In genomic region chr3:64361962-64362735, GRCh38 we compare ENCODE assay signal across 29 cellular contexts.
DNase-seq lines count a peak whose midpoint lies in the region; ATAC-seq and TF ChIP-seq lines count a peak whose summit lies in the region.
"Had no signal": no experiment of that assay in that cellular context is flagged by ENCODE, and none has a peak within 500 bp of the region (broad histone marks: within the 10 kb centered on the region; RNA-seq: fewer than 3 reads in every experiment).

No MANE protein-coding gene starts in this region.

- H3K4me3 Mint-ChIP-seq in endothelial cell (ENCODE audit: unreplicated experiment): no peak overlapping the region
- H3K4me3 Mint-ChIP-seq: activated CD4-positive, alpha-beta memory T cell treated with anti-CD3 and anti-CD28 coated beads for 36 hours; activated naive CD4-positive, alpha-beta T cell treated with anti-CD3 and anti-CD28 coated beads, Interleukin-2, amount 50 U/mL, for 24 hours; activated T-helper 1 cell treated with anti-CD3 and anti-CD28 coated beads, Interleukin-12 subunit alpha, Interleukin-12 subunit beta, Interleukin-2, Interleukin-4 antibody, amounts not matched to agents 30 ng/mL and 10 ng/mL and 1 ng/mL, durations not matched to agents 14 hours and 24 hours and 36 hours; CD4-positive, alpha-beta memory T cell; dendritic cell treated with granulocyte-macrophage colony-stimulating factor and Interleukin-4, amounts not matched to agents 40 ng/mL and 50 ng/mL, for 4 days; endodermal cell; natural killer cell treated with Interleukin-12 subunit alpha and Interleukin-12 subunit beta and Interleukin-15 and Interleukin-18, amount 100 ng/mL, for 72 hours had no signal

- peaks cover 73% of the 10 kb centered on the region for H3K4me1 Mint-ChIP-seq in endothelial cell (ENCODE audit: unreplicated experiment)
- H3K4me1 Mint-ChIP-seq: activated naive CD4-positive, alpha-beta T cell treated with anti-CD3 and anti-CD28 coated beads, Interleukin-2, amount 50 U/mL, for 24 hours; CD4-positive, alpha-beta memory T cell had no signal

- H3K4me3 ChIP-seq in neuronal stem cell (ENCODE audit: low read length in 2 of 2): no peak overlapping the region
- H3K4me3 ChIP-seq: MG63, ovary, SK-N-MC, thoracic aorta, uterus had no signal

- H3K9me3 ChIP-seq in neuronal stem cell (replicated peaks in 1 of 2; ENCODE audit: control insufficient read depth in 2 of 2, insufficient read depth in 1 of 2, low read depth in 1 of 2, low read length in 2 of 2): no peaks in the 10 kb centered on the region
- H3K9me3 ChIP-seq: MG63, ovary, thoracic aorta, uterus had no signal

- no peaks in the 10 kb centered on the region for H3K27me3 ChIP-seq in neuronal stem cell (ENCODE audit: control insufficient read depth in 3 of 3, insufficient read depth in 3 of 3, low read depth in 1 of 3, low read length in 3 of 3)
- H3K27me3 ChIP-seq: MG63, ovary, uterus had no signal

- H3K4ac ChIP-seq in neuronal stem cell (ENCODE audit: low read length): no peak overlapping the region

- no peak overlapping the region for H3K9ac ChIP-seq in neuronal stem cell (ENCODE audit: low read depth, low read length, poor library complexity)

- H3K27ac Mint-ChIP-seq in endothelial cell (ENCODE audit: unreplicated experiment): peak overlapping the region; percentile 54
- H3K27ac Mint-ChIP-seq: activated CD4-positive, alpha-beta memory T cell treated with anti-CD3 and anti-CD28 coated beads for 36 hours; activated naive CD4-positive, alpha-beta T cell treated with anti-CD3 and anti-CD28 coated beads, Interleukin-2, amount 50 U/mL, for 24 hours; activated T-helper 1 cell treated with anti-CD3 and anti-CD28 coated beads, Interleukin-12 subunit alpha, Interleukin-12 subunit beta, Interleukin-2, Interleukin-4 antibody, amounts not matched to agents 30 ng/mL and 10 ng/mL and 1 ng/mL, durations not matched to agents 14 hours and 24 hours and 36 hours; CD4-positive, alpha-beta memory T cell; dendritic cell treated with granulocyte-macrophage colony-stimulating factor and Interleukin-4, amounts not matched to agents 40 ng/mL and 50 ng/mL, for 4 days; endodermal cell; natural killer cell treated with Interleukin-12 subunit alpha and Interleukin-12 subunit beta and Interleukin-15 and Interleukin-18, amount 100 ng/mL, for 72 hours had no signal

- H3K27me3 Mint-ChIP-seq in endothelial cell (ENCODE audit: unreplicated experiment): no peaks in the 10 kb centered on the region
- H3K27me3 Mint-ChIP-seq: dendritic cell treated with granulocyte-macrophage colony-stimulating factor and Interleukin-4, amounts not matched to agents 40 ng/mL and 50 ng/mL, for 4 days; natural killer cell treated with Interleukin-12 subunit alpha and Interleukin-12 subunit beta and Interleukin-15 and Interleukin-18, amount 100 ng/mL, for 72 hours had no signal

- DNase-seq in NCI-H748 (lab: John Stamatoyannopoulos, UW; ENCODE audit: unreplicated experiment): peak; percentile 14
- DNase-seq in NCI-H748 treated with DMSO at 0.1 percent for 48 hours (lab: John Stamatoyannopoulos, UW): no peak
- peak; percentile 61 for DNase-seq in RPMI7951 (ENCODE audit: low read depth)
- DNase-seq in endothelial cell (ENCODE audit: low spot score): no peak
- DNase-seq in neuronal stem cell (ENCODE audit: low spot score): no peak
- no peak for DNase-seq in GOT3 (lab: John Stamatoyannopoulos, UW)
- no peak for DNase-seq in cerebellar nuclear complex (lab: John Stamatoyannopoulos, UW)
- DNase-seq: activated CD4-positive, alpha-beta memory T cell treated with anti-CD3 and anti-CD28 coated beads for 36 hours; activated CD4-positive, CD25-positive, alpha-beta regulatory T cell treated with anti-CD3 and anti-CD28 coated beads, Interleukin-2, amount 50 U/mL, for 72 hours; activated CD8-positive, alpha-beta memory T cell treated with anti-CD3 and anti-CD28 coated beads, Interleukin-2, amount 50 U/mL, for 4 hours; AML-193; caudate nucleus; CD4-positive, alpha-beta memory T cell; endodermal cell; HCEC 1CT; KBM-7; MG63; NCI-H2081; NCI-H446 treated with DMSO at 0.1 percent for 48 hours; ovary; stimulated activated naive CD4-positive, alpha-beta T cell treated with Interleukin-2 at 50 U/mL for 16 hours; uterus had no signal

- no peaks in the 10 kb centered on the region for H3K36me3 ChIP-seq in neuronal stem cell (replicated peaks in 1 of 2; ENCODE audit: control insufficient read depth in 2 of 2, insufficient read depth in 2 of 2, low read length in 2 of 2)
- H3K36me3 ChIP-seq: MG63, ovary, thoracic aorta, uterus had no signal

- no peak overlapping the region for H4K8ac ChIP-seq in neuronal stem cell (ENCODE audit: low read depth, low read length)

- TF ChIP-seq CTCF in endothelial cell (IDR thresholded peaks at IDR 0.05; ENCODE audit: unreplicated experiment): no peak

- H2BK5ac ChIP-seq in neuronal stem cell (ENCODE audit: low read length): no peak overlapping the region

- no peak overlapping the region for H2BK12ac ChIP-seq in neuronal stem cell (ENCODE audit: low read length)

- H2AK5ac ChIP-seq in neuronal stem cell (ENCODE audit: low read depth, low read length): no peak overlapping the region

- H2AFZ ChIP-seq in neuronal stem cell (ENCODE audit: low read length): no peak overlapping the region

- no peak overlapping the region for H3K4me2 ChIP-seq in neuronal stem cell (ENCODE audit: insufficient read depth, low read length, poor library complexity, severe bottlenecking)

- H2BK120ac ChIP-seq in neuronal stem cell (ENCODE audit: low read depth, low read length): no peak overlapping the region

- H3K36me3 Mint-ChIP-seq in endothelial cell (ENCODE audit: low read depth, unreplicated experiment): no peaks in the 10 kb centered on the region
- H3K36me3 Mint-ChIP-seq: activated CD4-positive, alpha-beta memory T cell treated with anti-CD3 and anti-CD28 coated beads for 36 hours; activated naive CD4-positive, alpha-beta T cell treated with anti-CD3 and anti-CD28 coated beads, Interleukin-2, amount 50 U/mL, for 24 hours; CD4-positive, alpha-beta memory T cell; natural killer cell treated with Interleukin-12 subunit alpha and Interleukin-12 subunit beta and Interleukin-15 and Interleukin-18, amount 100 ng/mL, for 72 hours had no signal

- no peaks in the 10 kb centered on the region for H3K79me1 ChIP-seq in neuronal stem cell (ENCODE audit: low read depth, low read length)

- H3K4me1 ChIP-seq in neuronal stem cell (ENCODE audit: control insufficient read depth in 2 of 2, insufficient read depth in 1 of 2, low read depth in 1 of 2, low read length in 2 of 2): no peaks in the 10 kb centered on the region
- H3K4me1 ChIP-seq: uterus had no signal

- no peak overlapping the region for H4K91ac ChIP-seq in neuronal stem cell (ENCODE audit: low read depth, low read length, poor library complexity)

- no peaks in the 10 kb centered on the region for H3K9me3 Mint-ChIP-seq in endothelial cell (ENCODE audit: unreplicated experiment)
- H3K9me3 Mint-ChIP-seq: activated CD4-positive, alpha-beta memory T cell treated with anti-CD3 and anti-CD28 coated beads for 36 hours; activated naive CD4-positive, alpha-beta T cell treated with anti-CD3 and anti-CD28 coated beads, Interleukin-2, amount 50 U/mL, for 24 hours; activated T-helper 1 cell treated with anti-CD3 and anti-CD28 coated beads, Interleukin-12 subunit alpha, Interleukin-12 subunit beta, Interleukin-2, Interleukin-4 antibody, amounts not matched to agents 30 ng/mL and 10 ng/mL and 1 ng/mL, durations not matched to agents 14 hours and 24 hours and 36 hours; dendritic cell treated with granulocyte-macrophage colony-stimulating factor and Interleukin-4, amounts not matched to agents 40 ng/mL and 50 ng/mL, for 4 days; endodermal cell had no signal

- H2BK15ac ChIP-seq in neuronal stem cell (ENCODE audit: low read length): no peak overlapping the region

- H3K14ac ChIP-seq in neuronal stem cell (ENCODE audit: low read length): no peak overlapping the region

- no peak overlapping the region for H3K23ac ChIP-seq in neuronal stem cell (ENCODE audit: low read depth, low read length, poor library complexity)

- H3K18ac ChIP-seq in neuronal stem cell (ENCODE audit: low read length): no peak overlapping the region

- no CpG with 5 or more reads among the region's 5 CpGs for WGBS in neuronal stem cell (ENCODE audit: extremely low coverage in 2 of 2, insufficient read length in 2 of 2, insufficient replicate concordance in 1 of 2), 2 donors

- no peak for ATAC-seq in activated CD4-positive, CD25-positive, alpha-beta regulatory T cell treated with anti-CD3 and anti-CD28 coated beads, Interleukin-2, amount 50 U/mL, for 24 hours
- ATAC-seq: natural killer cell treated with Interleukin-12 subunit alpha and Interleukin-12 subunit beta and Interleukin-15 and Interleukin-18, amount 100 ng/mL, for 72 hours had no signal

- no peak overlapping the region for H3K27ac ChIP-seq in neuronal stem cell (replicated peaks; ENCODE audit: low read length)
- H3K27ac ChIP-seq: ovary, SK-N-MC, thoracic aorta, uterus had no signal

Comparison
In these comparisons a context has a peak if more than half of its experiments do, and no peak if none do; other contexts are left out.
1. DNase-seq: peak in NCI-H748 (single experiment) and RPMI7951 (single experiment); none in NCI-H748 treated with DMSO at 0.1 percent for 48 hours (single experiment), endothelial cell (single experiment), neuronal stem cell (single experiment), GOT3 (single experiment) and cerebellar nuclear complex (0 of 2).